Comparison of ENCODE assay signal across 1 cellular context in genomic region chr6:126076992-126077664, GRCh38.
TF ChIP-seq lines count a peak whose summit lies in the region.

No MANE protein-coding gene starts in this region.

TF ChIP-seq in HepG2, 621 proteins besides CTCF, POLR2A, EP300 and RAD21 (continued from another document and continues in another):
- TF ChIP-seq ZFP91 (CRISPR knock-in tag; IDR thresholded peaks at IDR 0.05; ENCODE audit: borderline replicate concordance) (no peak), ZNF205 (CRISPR knock-in tag; IDR thresholded peaks at IDR 0.05) (no peak), ZMAT5 (CRISPR knock-in tag; IDR thresholded peaks at IDR 0.05; ENCODE audit: borderline replicate concordance, low read depth) (no peak), ZNF644 (CRISPR knock-in tag; IDR thresholded peaks at IDR 0.05; ENCODE audit: low read depth) (peak; percentile 86), ZNF446 (CRISPR knock-in tag; IDR thresholded peaks at IDR 0.05) (no peak), NR3C1 (CRISPR knock-in tag; IDR thresholded peaks at IDR 0.05) (no peak), HMGXB4 (CRISPR knock-in tag; IDR thresholded peaks at IDR 0.05; ENCODE audit: borderline replicate concordance in 1 of 2, low read depth in 1 of 2) (no peak), ZBTB2 (CRISPR knock-in tag; IDR thresholded peaks at IDR 0.05; ENCODE audit: low read depth) (no peak), ZNF24 (IDR thresholded peaks at IDR 0.05) (no peak), ZFP62 (CRISPR knock-in tag; IDR thresholded peaks at IDR 0.05) (no peak), RAD51 (IDR thresholded peaks at IDR 0.05; ENCODE audit: borderline replicate concordance) (no peak), BCL3 (CRISPR knock-in tag; IDR thresholded peaks at IDR 0.05) (no peak), ZNF207 (IDR thresholded peaks at IDR 0.05; ENCODE audit: borderline replicate concordance) (no peak), SP4 (CRISPR knock-in tag; IDR thresholded peaks at IDR 0.05) (no peak), POGZ (CRISPR knock-in tag; IDR thresholded peaks at IDR 0.05) (peak; percentile 73), ZNF253 (CRISPR knock-in tag; IDR thresholded peaks at IDR 0.05; ENCODE audit: borderline replicate concordance) (no peak), RFX3 (CRISPR knock-in tag; IDR thresholded peaks at IDR 0.05) (no peak), BORCS8-MEF2B (CRISPR knock-in tag; IDR thresholded peaks at IDR 0.05) (no peak), CBFB (CRISPR knock-in tag; IDR thresholded peaks at IDR 0.05) (no peak), PHF5A (CRISPR knock-in tag; IDR thresholded peaks at IDR 0.05; ENCODE audit: low read depth, unreplicated experiment) (no peak), ZBTB21 (CRISPR knock-in tag; IDR thresholded peaks at IDR 0.05) (no peak), PAXIP1 (CRISPR knock-in tag; conservative IDR thresholded peaks at IDR 0.05) (peak; percentile 42; the same call in 1 of the 2 replicates), ZEB1 (IDR thresholded peaks at IDR 0.05; ENCODE audit: insufficient replicate concordance, low read depth) (no peak), NFRKB (IDR thresholded peaks at IDR 0.05) (no peak), TFAP4 (IDR thresholded peaks at IDR 0.05; ENCODE audit: borderline replicate concordance, low read depth) (no peak), HBP1 (CRISPR knock-in tag; IDR thresholded peaks at IDR 0.05; ENCODE audit: low read depth) (no peak), JUND (CRISPR knock-in tag; IDR thresholded peaks at IDR 0.05) (no peak), TCF12 (IDR thresholded peaks at IDR 0.05) (no peak), TCF12 (CRISPR knock-in tag; IDR thresholded peaks at IDR 0.05) (no peak), PHF8 (CRISPR knock-in tag; IDR thresholded peaks at IDR 0.05) (no peak), MIER2 (CRISPR knock-in tag; IDR thresholded peaks at IDR 0.05) (no peak), ZNF788 (CRISPR knock-in tag; IDR thresholded peaks at IDR 0.05; ENCODE audit: borderline replicate concordance) (no peak), ZNF740 (CRISPR knock-in tag; IDR thresholded peaks at IDR 0.05) (no peak), ZNF513 (CRISPR knock-in tag; conservative IDR thresholded peaks at IDR 0.05) (no peak), HMGXB3 (CRISPR knock-in tag; IDR thresholded peaks at IDR 0.05; ENCODE audit: borderline replicate concordance) (no peak), THAP11 (CRISPR knock-in tag; IDR thresholded peaks at IDR 0.05) (peak; percentile 37; the same call in 1 of the 2 replicates), ZNF484 (CRISPR knock-in tag; IDR thresholded peaks at IDR 0.05; ENCODE audit: borderline replicate concordance, low read depth) (no peak), ZUFSP (CRISPR knock-in tag; IDR thresholded peaks at IDR 0.05; ENCODE audit: borderline replicate concordance) (no peak)
